Comparison of ENCODE assay signal across 10 cellular contexts in the genomic region with DNA sequence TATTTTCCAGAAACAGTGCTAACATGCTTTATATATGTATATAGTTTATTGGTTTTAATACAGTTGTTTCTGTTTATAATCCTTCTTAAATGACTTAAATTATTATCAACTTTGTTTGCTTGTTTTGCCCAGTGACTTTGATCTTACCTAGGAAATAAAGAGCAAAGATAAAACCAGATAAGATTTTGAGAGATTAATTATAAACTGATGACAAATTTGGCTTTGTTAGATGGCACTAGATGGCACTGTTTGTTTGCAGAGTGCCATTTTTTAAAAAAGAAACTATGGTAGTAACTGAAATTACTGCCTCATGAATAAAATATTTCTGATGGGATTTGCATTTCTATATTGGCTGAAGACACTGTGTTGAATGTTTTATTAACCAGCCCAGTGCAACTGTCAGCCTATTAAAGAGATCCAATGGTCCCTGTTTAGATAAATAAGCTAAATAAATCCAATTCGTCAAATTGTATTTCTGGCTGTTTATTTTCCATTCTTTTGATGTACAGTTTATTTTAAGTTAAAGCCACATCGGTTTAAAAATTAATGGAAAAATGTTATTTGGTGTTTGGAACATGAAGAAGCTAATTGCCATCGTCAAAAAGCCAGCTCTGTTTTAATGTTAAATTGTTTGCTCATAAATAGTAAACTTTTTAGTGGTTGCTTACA. TPM values are rescaled to one million over a fixed set of nuclear protein-coding genes. Genes with fewer than 3 reads are reported as not detected.
DNase-seq lines count a peak whose midpoint lies in the region; ATAC-seq, FAIRE-seq and TF ChIP-seq lines count a peak whose summit lies in the region.
"Had no signal": no experiment of that assay in that cellular context is flagged by ENCODE, and none has a peak within 500 bp of the region (broad histone marks: within the 10 kb centered on the region; RNA-seq: fewer than 3 reads in every experiment).

No MANE protein-coding gene starts in this region.

- H3K9ac ChIP-seq in OCI-LY1 (ENCODE audit: low read length), result no peak overlapping the region

- no peaks in the 10 kb centered on the region for H3K4me1 ChIP-seq in OCI-LY1 (ENCODE audit: insufficient read depth, low read length, severe bottlenecking)
- no peaks in the 10 kb centered on the region for H3K4me1 ChIP-seq in psoas muscle
- no peaks in the 10 kb centered on the region for H3K4me1 ChIP-seq in gastrocnemius medialis

- no peak overlapping the region for H3K4me2 ChIP-seq in OCI-LY1 (ENCODE audit: low read length)

- H3F3A ChIP-seq in OCI-LY1 (ENCODE audit: insufficient read depth, low read length), result no peaks in the 10 kb centered on the region

- intact Hi-C loops in psoas muscle (cut with DNase I), result no loop called here
- intact Hi-C loops in gastrocnemius medialis (cut with DNase I; ENCODE audit: low total_unique reads), result no loop called here

- WGBS in psoas muscle, 3 donors, result 79 to 88% (median 86%) methylated on average over 3 of the region's 3 CpGs

- H3K9me3 ChIP-seq in OCI-LY1 (ENCODE audit: low read length) (no peaks in the 10 kb centered on the region), psoas muscle (no peaks in the 10 kb centered on the region), gastrocnemius medialis (no peaks in the 10 kb centered on the region)

- H3K4me3 ChIP-seq in OCI-LY1 (ENCODE audit: low read depth, low read length, poor library complexity, severe bottlenecking), result no peak overlapping the region
- no peak overlapping the region for H3K4me3 ChIP-seq in psoas muscle
- H3K4me3 ChIP-seq in gastrocnemius medialis, result no peak overlapping the region

- no peak for TF ChIP-seq POLR2A in gastrocnemius medialis (IDR thresholded peaks at IDR 0.05)

- peak; percentile 26 for FAIRE-seq in endometrium (lab: Jason Lieb, UNC)

- no peaks in the 10 kb centered on the region for H3K36me3 ChIP-seq in OCI-LY1 (ENCODE audit: insufficient read depth, low read length)
- H3K36me3 ChIP-seq in psoas muscle (ENCODE audit: insufficient read depth in 1 of 2, low read depth in 1 of 2), result no peaks in the 10 kb centered on the region
- H3K36me3 ChIP-seq in gastrocnemius medialis, result no peaks in the 10 kb centered on the region

- no peak overlapping the region for H3K27ac ChIP-seq in OCI-LY1 (ENCODE audit: low read depth, low read length, poor library complexity, severe bottlenecking)
- no peak overlapping the region for H3K27ac ChIP-seq in psoas muscle
- H3K27ac ChIP-seq in gastrocnemius medialis, result no peak overlapping the region

- in situ Hi-C loops in gastrocnemius medialis (cut with MboI; ENCODE audit: low sequenced_read_pairs in 4 of 4), result no loop called here

- H3K27me3 ChIP-seq in OCI-LY1 (ENCODE audit: insufficient read depth, low read length), result no peaks in the 10 kb centered on the region
- no peaks in the 10 kb centered on the region for H3K27me3 ChIP-seq in psoas muscle (ENCODE audit: insufficient read depth in 3 of 3, low read length in 2 of 3)
- H3K27me3 ChIP-seq in gastrocnemius medialis, result no peaks in the 10 kb centered on the region

- DNase-seq in DMS 273 (lab: John Stamatoyannopoulos, UW; ENCODE audit: unreplicated experiment), result peak; percentile 17
- DNase-seq in DMS 273 treated with DMSO at 0.1 percent for 48 hours (lab: John Stamatoyannopoulos, UW), result no peak
- DNase-seq in psoas muscle, result no peak
- DNase-seq in gastrocnemius medialis, result no peak
- DNase-seq: activated CD8-positive, alpha-beta memory T cell treated with anti-CD3 and anti-CD28 coated beads, Interleukin-2, amount 10 ng/mL, durations not matched to agents 7 days and 5 days; GOT3 had no signal

- H2AFZ ChIP-seq in OCI-LY1 (ENCODE audit: low read length), result no peak overlapping the region

- no peaks in the 10 kb centered on the region for H4K20me1 ChIP-seq in OCI-LY1 (ENCODE audit: insufficient read depth, low read length)

- ATAC-seq in psoas muscle (no peak), HG03097 (IDR thresholded peaks at IDR 0.05; ENCODE audit: low FRiP score, unreplicated experiment) (no peak), HG03571 (IDR thresholded peaks at IDR 0.05; ENCODE audit: unreplicated experiment) (no peak), gastrocnemius medialis (no peak)
- ATAC-seq: activated CD8-positive, alpha-beta memory T cell treated with anti-CD3 and anti-CD28 coated beads, Interleukin-2, amount 10 ng/mL, durations not matched to agents 7 days and 5 days had no signal

- no peaks in the 10 kb centered on the region for H3K79me2 ChIP-seq in OCI-LY1 (ENCODE audit: insufficient read depth, low read length)

- no peaks in the 10 kb centered on the region for H3K9me2 ChIP-seq in OCI-LY1 (ENCODE audit: low read depth, low read length)

- peak; percentile 53 for TF ChIP-seq CTCF in OCI-LY1 (IDR thresholded peaks at IDR 0.05; ENCODE audit: low read length)
- peak; percentile 32 for TF ChIP-seq CTCF in psoas muscle (IDR thresholded peaks at IDR 0.05)
- TF ChIP-seq CTCF in gastrocnemius medialis (IDR thresholded peaks at IDR 0.05 in 4 of 5, conservative IDR thresholded peaks at IDR 0.05 in 1 of 5), result no peak

RNA-seq across cellular contexts. Expression of gene VTI1A, which starts 28.7 kb away (rescaled TPM):
- total RNA-seq in psoas muscle (10 to 100 TPM; 18.5 to 23.1 (median 20.1) TPM), gastrocnemius medialis (10 to 100 TPM; 26.5 to 51.2 (median 30.6) TPM)
- polyA plus RNA-seq in psoas muscle, result 10 to 100 TPM in 2 of 3 donors, 1 to 10 TPM in 1; 9.9 to 31.5 (median 20.8) TPM

RNA-seq across cellular contexts. Expression of gene ZDHHC6, which starts 29.0 kb away (rescaled TPM):
- total RNA-seq in psoas muscle (10 to 100 TPM; 10.8 to 15.3 (median 13.9) TPM), gastrocnemius medialis (10 to 100 TPM in 2 of 4 donors, 1 to 10 TPM in 2; 7.4 to 11.7 (median 9.7) TPM)
- polyA plus RNA-seq in psoas muscle, result 10 to 100 TPM; 10.7 to 27.7 (median 26.4) TPM

Comparison
In these comparisons a context has a peak if more than half of its experiments do, and no peak if none do; other contexts are left out.
1. CTCF ChIP-seq: peak in OCI-LY1 (single experiment) and psoas muscle (single experiment); none in gastrocnemius medialis (0 of 5).